8 cellular contexts compared by ENCODE assay signal in genomic region chr16:89330177-89330856, GRCh38.
DNase-seq lines count a peak whose midpoint lies in the region; ATAC-seq, FAIRE-seq and TF ChIP-seq lines count a peak whose summit lies in the region.

No MANE protein-coding gene starts in this region.

- peak overlapping the region in 10 of 11 experiments; percentile 16 to 69 (median 50); a peak in 13 of 22 replicates for H3K27ac ChIP-seq in BLaER1 treated with 17β-estradiol and CSF1 and Interleukin-3, amounts not matched to agents 10 nM and 100 nM
- H3K27ac ChIP-seq in adrenal gland (peak overlapping the region in 3 of 5 donors; percentile 43 to 80 (median 52)), HepG2 (ENCODE audit: extremely low read length, insufficient read depth, low read length) (peak overlapping the region; percentile 42)

- no peak for TF ChIP-seq CTCF in adrenal gland (IDR thresholded peaks at IDR 0.05)
- TF ChIP-seq CTCF in HepG2 (CRISPR knock-in tag; IDR thresholded peaks at IDR 0.05), result no peak; the same call in 1 of the 2 replicates
- TF ChIP-seq CTCF in BE2C (IDR thresholded peaks at IDR 0.05; ENCODE audit: low read depth, low read length), result no peak

- FAIRE-seq in HepG2 (lab: Jason Lieb, UNC), result peak; percentile 72

- H3K4me2 ChIP-seq in BLaER1 treated with 17β-estradiol and CSF1 and Interleukin-3, amounts not matched to agents 10 nM and 100 nM, result peak overlapping the region; percentile 85 to 98 (median 90)
- peak overlapping the region; percentile 37 for H3K4me2 ChIP-seq in HepG2 (ENCODE audit: low read depth, low read length)

- POLR2A ChIA-PET in HepG2 (lab: Yijun Ruan, JAX), result interaction anchor here (0.6 to 0.9 kb wide), 2 partner anchors 8 to 233 kb away, joined by 3 to 4 read pairs; no protein-coding TSS in a partner anchor

- peaks cover 94 to 100% (median 100%) of the 10 kb centered on the region in 10 experiments for H3K4me1 ChIP-seq in BLaER1 treated with 17β-estradiol and CSF1 and Interleukin-3, amounts not matched to agents 10 nM and 100 nM
- peaks cover 28 to 82% of the 10 kb centered on the region in 2 donors for H3K4me1 ChIP-seq in adrenal gland (replicated peaks in 1 of 2)
- H3K4me1 ChIP-seq in HepG2 (ENCODE audit: insufficient read depth, low read length), result peaks cover 84% of the 10 kb centered on the region
- H3K4me1 ChIP-seq in BE2C, result peaks cover 15% of the 10 kb centered on the region

- in situ Hi-C loops in HepG2 (cut with HindIII; ENCODE audit: extremely low pct_ligation_motif_present, low pct_unique_long_range_greater_than_20kb), result no loop called here

- intact Hi-C loops in adrenal gland (cut with DNase I) (loop anchor here in 1 of 2 donors (5.0 kb wide), 1 partner anchor 177 kb away; the partner anchor contains the start of gene SPG7), HepG2 (cut with micrococcal nuclease; ENCODE audit: unreplicated experiment) (loop anchor here (5.0 to 10.0 kb wide), 2 partner anchors 84 to 177 kb away; partner anchors contain the start of gene SPG7)

- H3K36me3 ChIP-seq in BLaER1 treated with 17β-estradiol and CSF1 and Interleukin-3, amounts not matched to agents 10 nM and 100 nM, result peaks cover 6 to 20% (median 15%) of the 10 kb centered on the region in 11 experiments; a peak in 18 of 22 replicates
- no peaks in the 10 kb centered on the region for H3K36me3 ChIP-seq in adrenal gland (replicated peaks in 1 of 2)
- H3K36me3 ChIP-seq in HepG2 (replicated peaks in 1 of 2; ENCODE audit: control insufficient read depth in 1 of 2, insufficient read depth in 2 of 2, low read length in 2 of 2), result peaks cover 8 to 16% of the 10 kb centered on the region in 2 experiments; a peak in 3 of 5 replicates
- H3K36me3 ChIP-seq in BE2C, result peaks cover 6% of the 10 kb centered on the region; the same call in 1 of the 2 replicates

- H4K20me1 ChIP-seq in BLaER1 treated with 17β-estradiol and CSF1 and Interleukin-3, amounts not matched to agents 10 nM and 100 nM, result peaks cover 100% of the 10 kb centered on the region in 11 experiments
- H4K20me1 ChIP-seq in HepG2 (ENCODE audit: insufficient read depth, low read length), result peaks cover 68% of the 10 kb centered on the region

- peak overlapping the region in 10 of 11 experiments; percentile 31 to 65 (median 48); a peak in 13 of 22 replicates for H3K9ac ChIP-seq in BLaER1 treated with 17β-estradiol and CSF1 and Interleukin-3, amounts not matched to agents 10 nM and 100 nM
- H3K9ac ChIP-seq in HepG2 (ENCODE audit: insufficient read depth, low read depth, low read length), result no peak overlapping the region

- peak overlapping the region in 4 of 10 experiments; percentile 24 to 39 (median 31); a peak in 4 of 20 replicates for H3K4me3 ChIP-seq in BLaER1 treated with 17β-estradiol and CSF1 and Interleukin-3, amounts not matched to agents 10 nM and 100 nM
- no peak overlapping the region for H3K4me3 ChIP-seq in adrenal gland
- H3K4me3 ChIP-seq in HepG2 (replicated peaks in 1 of 3; ENCODE audit: insufficient read depth in 1 of 3, low read depth in 2 of 3, low read length in 3 of 3), result peak overlapping the region in 1 of 3 experiments; percentile 30; a peak in 1 of 6 replicates
- no peak overlapping the region for H3K4me3 ChIP-seq in BE2C (ENCODE audit: low read depth, low read length)

- H3K9me3 ChIP-seq in BLaER1 treated with 17β-estradiol and CSF1 and Interleukin-3, amounts not matched to agents 10 nM and 100 nM (replicated peaks in 1 of 11), result no peaks in the 10 kb centered on the region
- H3K9me3 ChIP-seq in adrenal gland (replicated peaks in 1 of 3) (no peaks in the 10 kb centered on the region), HepG2 (ENCODE audit: low read length) (no peaks in the 10 kb centered on the region), BE2C (no peaks in the 10 kb centered on the region)

- ATAC-seq in HepG2 (peak; percentile 84), GM21381 (IDR thresholded peaks at IDR 0.05; ENCODE audit: unreplicated experiment) (no peak)

- peak; percentile 19 to 52 for DNase-seq in Kasumi-1 (lab: John Stamatoyannopoulos, UW)
- DNase-seq in adrenal gland, result peak in 3 of 7 donors; percentile 10 to 54 (median 29)
- peak; percentile 84 for DNase-seq in HepG2 (ENCODE audit: low spot score)
- no peak for DNase-seq in NAMALWA (ENCODE audit: low spot score)
- DNase-seq in BE2C, result no peak
- DNase-seq in cerebellum (ENCODE audit: low spot score), result no peak

- BruUV-seq in HepG2 (replicated peaks; lab: Mats Ljungman, UMichigan), result no TSS peak

- TF ChIP-seq RAD21 in HepG2 (CRISPR knock-in tag; IDR thresholded peaks at IDR 0.05), result no peak

- TF ChIP-seq EP300 in HepG2 (IDR thresholded peaks at IDR 0.05; ENCODE audit: low read depth in 2 of 2, low read length in 2 of 2), result peak in 1 of 2 experiments; percentile 80; a peak in 1 of 4 replicates
- TF ChIP-seq EP300 in HepG2 (CRISPR knock-in tag; IDR thresholded peaks at IDR 0.05; ENCODE audit: borderline replicate concordance), result peak; percentile 78

- H3K27me3 ChIP-seq in BLaER1 treated with 17β-estradiol and CSF1 and Interleukin-3, amounts not matched to agents 10 nM and 100 nM, result no peaks in the 10 kb centered on the region
- H3K27me3 ChIP-seq in adrenal gland (no peaks in the 10 kb centered on the region), HepG2 (ENCODE audit: control insufficient read depth in 1 of 2, insufficient read depth in 2 of 2, low read length in 2 of 2) (no peaks in the 10 kb centered on the region), BE2C (no peaks in the 10 kb centered on the region)

- no peak overlapping the region for H2AFZ ChIP-seq in HepG2 (ENCODE audit: low read length)

- H3K79me2 ChIP-seq in HepG2 (ENCODE audit: insufficient read depth, low read length), result peaks cover 96% of the 10 kb centered on the region

- TF ChIP-seq POLR2A in adrenal gland (IDR thresholded peaks at IDR 0.05) (no peak), HepG2 (IDR thresholded peaks at IDR 0.05; ENCODE audit: insufficient read depth in 1 of 2, low read depth in 2 of 2, low read length in 2 of 2) (no peak)

- CTCF ChIA-PET in HepG2 (lab: Yijun Ruan, JAX; ENCODE audit: low intra/inter-chr PET ratio, low total read pairs), result no interaction called here

- 36 to 54% (median 49%) methylated on average over 11 to 25 of the region's 25 CpGs for WGBS in adrenal gland, 4 donors
- 60% methylated on average over 23 of the region's 25 CpGs for WGBS in HepG2 (ENCODE audit: low lambda C conversion rate)

TF ChIP-seq in HepG2, 621 proteins besides CTCF, POLR2A, EP300 and RAD21 (continues in another document):
- TF ChIP-seq, protein P1, sequence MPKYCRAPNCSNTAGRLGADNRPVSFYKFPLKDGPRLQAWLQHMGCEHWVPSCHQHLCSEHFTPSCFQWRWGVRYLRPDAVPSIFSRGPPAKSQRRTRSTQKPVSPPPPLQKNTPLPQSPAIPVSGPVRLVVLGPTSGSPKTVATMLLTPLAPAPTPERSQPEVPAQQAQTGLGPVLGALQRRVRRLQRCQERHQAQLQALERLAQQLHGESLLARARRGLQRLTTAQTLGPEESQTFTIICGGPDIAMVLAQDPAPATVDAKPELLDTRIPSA (CRISPR knock-in tag; IDR thresholded peaks at IDR 0.05; ENCODE audit: borderline replicate concordance), result no peak
- no peak for TF ChIP-seq SMARCE1 (IDR thresholded peaks at IDR 0.05; ENCODE audit: borderline replicate concordance)
- peak; percentile 26; the same call in 1 of the 2 replicates for TF ChIP-seq ZBTB7B (CRISPR knock-in tag; IDR thresholded peaks at IDR 0.05)
- TF ChIP-seq TOPORS (CRISPR knock-in tag; IDR thresholded peaks at IDR 0.05), result no peak
- TF ChIP-seq, protein P2, sequence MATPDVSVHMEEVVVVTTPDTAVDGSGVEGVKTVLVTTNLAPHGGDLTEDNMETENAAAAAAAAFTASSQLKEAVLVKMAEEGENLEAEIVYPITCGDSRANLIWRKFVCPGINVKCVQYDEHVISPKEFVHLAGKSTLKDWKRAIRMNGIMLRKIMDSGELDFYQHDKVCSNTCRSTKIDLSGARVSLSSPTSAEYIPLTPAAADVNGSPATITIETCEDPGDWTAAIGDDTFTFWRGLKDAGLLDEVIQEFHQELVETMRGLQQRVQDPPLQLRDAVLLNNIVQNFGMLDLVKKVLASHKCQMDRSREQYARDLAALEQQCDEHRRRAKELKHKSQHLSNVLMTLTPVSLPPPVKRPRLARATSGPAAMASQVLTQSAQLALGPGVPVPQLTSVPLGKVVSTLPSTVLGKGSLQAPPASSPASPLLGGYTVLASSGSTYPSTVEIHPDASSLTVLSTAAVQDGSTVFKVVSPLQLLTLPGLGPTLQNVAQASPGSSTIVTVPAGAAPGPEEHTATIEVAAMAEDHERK (CRISPR knock-in tag; IDR thresholded peaks at IDR 0.05; ENCODE audit: low read depth), result no peak
- TF ChIP-seq ATF3 (CRISPR knock-in tag; IDR thresholded peaks at IDR 0.05), result no peak
- TF ChIP-seq MTF2 (CRISPR knock-in tag; IDR thresholded peaks at IDR 0.05; ENCODE audit: borderline replicate concordance), result no peak
- TF ChIP-seq ZNF713 (CRISPR knock-in tag; IDR thresholded peaks at IDR 0.05), result no peak
- TF ChIP-seq CREB1 (IDR thresholded peaks at IDR 0.05), result no peak
- TF ChIP-seq CREB1 (CRISPR knock-in tag; IDR thresholded peaks at IDR 0.05), result no peak
- TF ChIP-seq CERS6 (CRISPR knock-in tag; IDR thresholded peaks at IDR 0.05), result no peak
- no peak for TF ChIP-seq ZNF274 (CRISPR knock-in tag; IDR thresholded peaks at IDR 0.05)
- no peak for TF ChIP-seq SMC3 (IDR thresholded peaks at IDR 0.05; ENCODE audit: low read length)
- TF ChIP-seq ZNF720 (CRISPR knock-in tag; IDR thresholded peaks at IDR 0.05), result no peak
- no peak for TF ChIP-seq GLMP (CRISPR knock-in tag; IDR thresholded peaks at IDR 0.05; ENCODE audit: borderline replicate concordance)

Comparison
In these comparisons a context has a peak if more than half of its experiments do, and no peak if none do; other contexts are left out.
1. DNase-seq: peak in Kasumi-1 (2 of 2) and HepG2 (single experiment); none in NAMALWA (single experiment), BE2C (single experiment) and cerebellum (single experiment).
2. Peak in every context shown above with its lines, with median percentiles within 50 percentile points of each other: H3K27ac ChIP-seq.